ENCODE assay signal across 15 cellular contexts in the genomic region with DNA sequence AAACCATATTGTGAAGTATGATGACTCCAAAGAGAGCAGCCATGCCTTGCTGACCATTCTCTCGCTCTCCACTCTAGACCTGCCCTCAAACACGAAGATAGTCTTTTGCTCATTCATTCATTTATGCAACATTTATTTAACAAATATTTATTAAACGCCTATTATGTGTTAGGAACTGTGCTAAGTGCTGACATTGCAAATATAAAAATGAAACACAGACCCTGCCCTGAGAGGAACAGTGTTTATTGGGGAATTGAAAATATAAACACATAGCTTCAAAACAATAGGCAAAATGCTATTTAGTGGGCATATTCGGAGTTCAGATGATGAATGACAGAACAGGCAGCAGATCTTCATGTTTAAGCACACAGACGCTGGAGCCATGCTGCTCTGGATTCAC.
"Had no signal": no experiment of that assay in that cellular context is flagged by ENCODE, and none has a peak within 500 bp of the region (broad histone marks: within the 10 kb centered on the region; RNA-seq: fewer than 3 reads in every experiment).

No MANE protein-coding gene starts in this region.

- H3K9ac ChIP-seq: KMS-11 had no signal

- H3K4me1 ChIP-seq: SJSA1 had no signal

- H3K36me3 ChIP-seq: SJSA1 had no signal

- H3K9me3 ChIP-seq: SJSA1 had no signal

- H3K27ac ChIP-seq: HL-60, KMS-11, SJSA1 had no signal

- H3K4me2 ChIP-seq: KMS-11 had no signal

- H3K4me3 ChIP-seq: SJSA1, SK-N-MC had no signal

- DNase-seq: NCI-H187, NCI-H2029, NCI-H2081 treated with DMSO at 0.1 percent for 48 hours, NCI-H2171, NCI-H226, NCI-H510A, NCI-H774, Right ventricle myocardium superior, SIG-M5 had no signal

- FAIRE-seq: HTR-8/SVneo, RCC 7860 had no signal
